ENCODE assay signal across 1 cellular context in the genomic region with DNA sequence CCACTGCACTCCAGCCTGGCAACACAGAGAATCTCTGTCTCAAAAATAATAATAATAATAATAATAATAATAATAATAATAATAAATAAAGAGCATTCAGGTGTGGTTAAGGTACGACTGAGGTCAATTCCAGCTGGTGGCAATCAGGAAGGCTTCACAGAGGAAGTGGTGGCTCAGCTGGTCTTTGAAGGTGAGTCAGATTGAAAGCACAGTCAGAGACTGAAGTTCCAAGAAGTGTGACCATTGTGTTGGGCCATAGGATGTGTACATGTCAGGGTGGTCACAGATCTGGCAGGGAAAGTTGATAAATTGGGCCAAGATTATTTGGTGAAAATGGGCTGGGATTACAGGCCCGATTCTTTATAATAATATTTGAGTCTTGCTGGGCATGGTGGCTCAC.
TF ChIP-seq lines count a peak whose summit lies in the region.

No MANE protein-coding gene starts in this region.

TF ChIP-seq in GM12878, 131 proteins besides CTCF, POLR2A, EP300 and RAD21 (continues in another document):
- TF ChIP-seq HDGF (IDR thresholded peaks at IDR 0.05) (no peak), NR2C1 (IDR thresholded peaks at IDR 0.05) (no peak), NFIC (IDR thresholded peaks at IDR 0.05; ENCODE audit: low read depth, low read length) (peak; percentile 44; the same call in 1 of the 2 replicates), TCF7 (IDR thresholded peaks at IDR 0.05; ENCODE audit: borderline replicate concordance) (peak; percentile 95), MYC (IDR thresholded peaks at IDR 0.05; ENCODE audit: insufficient read depth, insufficient read length, insufficient replicate concordance, low read length, severe bottlenecking) (no peak), ZBED1 (IDR thresholded peaks at IDR 0.05; ENCODE audit: borderline replicate concordance) (no peak), CHD4 (IDR thresholded peaks at IDR 0.05) (no peak), KAT2A (conservative IDR thresholded peaks at IDR 0.05; ENCODE audit: control insufficient read depth, low read depth, low read length) (no peak), KDM1A (IDR thresholded peaks at IDR 0.05; ENCODE audit: borderline replicate concordance) (no peak), TCF12 (IDR thresholded peaks at IDR 0.05; ENCODE audit: low read depth, low read length) (peak; percentile 96), IKZF2 (IDR thresholded peaks at IDR 0.05) (peak; percentile 62 to 72), SUZ12 (IDR thresholded peaks at IDR 0.05; ENCODE audit: unreplicated experiment) (no peak), SREBF1 (IDR thresholded peaks at IDR 0.05; ENCODE audit: low read length) (no peak), SIN3A (IDR thresholded peaks at IDR 0.05; ENCODE audit: low read depth, low read length) (no peak), EZH2 (IDR thresholded peaks at IDR 0.05; ENCODE audit: borderline replicate concordance, control insufficient read depth, low read depth, low read length) (no peak), WRNIP1 (IDR thresholded peaks at IDR 0.05; ENCODE audit: borderline replicate concordance, low read depth, low read length) (no peak), CREB1 (IDR thresholded peaks at IDR 0.05; ENCODE audit: low read depth) (no peak), SUPT20H (IDR thresholded peaks at IDR 0.05; ENCODE audit: borderline replicate concordance, control insufficient read depth, low read depth, low read length) (no peak), RUNX3 (IDR thresholded peaks at IDR 0.05; ENCODE audit: low read length) (peak; percentile 93), SRF (IDR thresholded peaks at IDR 0.05; ENCODE audit: low read depth in 2 of 2, low read length in 2 of 2) (no peak), CEBPB (IDR thresholded peaks at IDR 0.05; ENCODE audit: borderline replicate concordance in 1 of 2, low read depth in 2 of 2, low read length in 2 of 2) (no peak), SPI1 (IDR thresholded peaks at IDR 0.05; ENCODE audit: borderline replicate concordance, insufficient read depth, low read depth, low read length) (peak; percentile 72; the same call in 1 of the 2 replicates), FOXM1 (IDR thresholded peaks at IDR 0.05; ENCODE audit: low read depth, low read length) (no peak), MTA2 (IDR thresholded peaks at IDR 0.05; ENCODE audit: low read depth) (peak; percentile 36), TAF1 (IDR thresholded peaks at IDR 0.05; ENCODE audit: borderline replicate concordance, low read depth, low read length) (no peak), NR2C2 (IDR thresholded peaks at IDR 0.05; ENCODE audit: borderline replicate concordance, control insufficient read depth, insufficient read length, low read depth) (no peak), GABPA (IDR thresholded peaks at IDR 0.05; ENCODE audit: low read depth) (0 out of 2 replicates have a peak, but pooled peaks have one; percentile 41), ETV6 (conservative IDR thresholded peaks at IDR 0.05 in 1 of 2, IDR thresholded peaks at IDR 0.05 in 1 of 2; ENCODE audit: borderline replicate concordance in 1 of 2, low read depth in 1 of 2) (peak in 1 of 2 experiments; percentile 68; a peak in 2 of 4 replicates), CREM (IDR thresholded peaks at IDR 0.05; ENCODE audit: low read depth) (0 out of 2 replicates have a peak, but pooled peaks have one; percentile 26), PAX5 (IDR thresholded peaks at IDR 0.05; ENCODE audit: borderline replicate concordance, low read depth, low read length) (peak; percentile 72), KLF5 (IDR thresholded peaks at IDR 0.05; ENCODE audit: partially characterized antibody) (no peak), POLR2AphosphoS5 (IDR thresholded peaks at IDR 0.05; ENCODE audit: low read length) (no peak)
- TF ChIP-seq, protein P1, sequence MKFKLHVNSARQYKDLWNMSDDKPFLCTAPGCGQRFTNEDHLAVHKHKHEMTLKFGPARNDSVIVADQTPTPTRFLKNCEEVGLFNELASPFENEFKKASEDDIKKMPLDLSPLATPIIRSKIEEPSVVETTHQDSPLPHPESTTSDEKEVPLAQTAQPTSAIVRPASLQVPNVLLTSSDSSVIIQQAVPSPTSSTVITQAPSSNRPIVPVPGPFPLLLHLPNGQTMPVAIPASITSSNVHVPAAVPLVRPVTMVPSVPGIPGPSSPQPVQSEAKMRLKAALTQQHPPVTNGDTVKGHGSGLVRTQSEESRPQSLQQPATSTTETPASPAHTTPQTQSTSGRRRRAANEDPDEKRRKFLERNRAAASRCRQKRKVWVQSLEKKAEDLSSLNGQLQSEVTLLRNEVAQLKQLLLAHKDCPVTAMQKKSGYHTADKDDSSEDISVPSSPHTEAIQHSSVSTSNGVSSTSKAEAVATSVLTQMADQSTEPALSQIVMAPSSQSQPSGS (IDR thresholded peaks at IDR 0.05; ENCODE audit: low read length), result no peak
- TF ChIP-seq, protein P2, sequence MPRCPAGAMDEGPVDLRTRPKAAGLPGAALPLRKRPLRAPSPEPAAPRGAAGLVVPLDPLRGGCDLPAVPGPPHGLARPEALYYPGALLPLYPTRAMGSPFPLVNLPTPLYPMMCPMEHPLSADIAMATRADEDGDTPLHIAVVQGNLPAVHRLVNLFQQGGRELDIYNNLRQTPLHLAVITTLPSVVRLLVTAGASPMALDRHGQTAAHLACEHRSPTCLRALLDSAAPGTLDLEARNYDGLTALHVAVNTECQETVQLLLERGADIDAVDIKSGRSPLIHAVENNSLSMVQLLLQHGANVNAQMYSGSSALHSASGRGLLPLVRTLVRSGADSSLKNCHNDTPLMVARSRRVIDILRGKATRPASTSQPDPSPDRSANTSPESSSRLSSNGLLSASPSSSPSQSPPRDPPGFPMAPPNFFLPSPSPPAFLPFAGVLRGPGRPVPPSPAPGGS (IDR thresholded peaks at IDR 0.05; ENCODE audit: borderline replicate concordance, insufficient read depth, low read depth, low read length, poor library complexity, severe bottlenecking), result no peak
- TF ChIP-seq, protein P3, sequence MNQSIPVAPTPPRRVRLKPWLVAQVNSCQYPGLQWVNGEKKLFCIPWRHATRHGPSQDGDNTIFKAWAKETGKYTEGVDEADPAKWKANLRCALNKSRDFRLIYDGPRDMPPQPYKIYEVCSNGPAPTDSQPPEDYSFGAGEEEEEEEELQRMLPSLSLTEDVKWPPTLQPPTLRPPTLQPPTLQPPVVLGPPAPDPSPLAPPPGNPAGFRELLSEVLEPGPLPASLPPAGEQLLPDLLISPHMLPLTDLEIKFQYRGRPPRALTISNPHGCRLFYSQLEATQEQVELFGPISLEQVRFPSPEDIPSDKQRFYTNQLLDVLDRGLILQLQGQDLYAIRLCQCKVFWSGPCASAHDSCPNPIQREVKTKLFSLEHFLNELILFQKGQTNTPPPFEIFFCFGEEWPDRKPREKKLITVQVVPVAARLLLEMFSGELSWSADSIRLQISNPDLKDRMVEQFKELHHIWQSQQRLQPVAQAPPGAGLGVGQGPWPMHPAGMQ (IDR thresholded peaks at IDR 0.05; ENCODE audit: borderline replicate concordance), result no peak
- TF ChIP-seq, protein P4, sequence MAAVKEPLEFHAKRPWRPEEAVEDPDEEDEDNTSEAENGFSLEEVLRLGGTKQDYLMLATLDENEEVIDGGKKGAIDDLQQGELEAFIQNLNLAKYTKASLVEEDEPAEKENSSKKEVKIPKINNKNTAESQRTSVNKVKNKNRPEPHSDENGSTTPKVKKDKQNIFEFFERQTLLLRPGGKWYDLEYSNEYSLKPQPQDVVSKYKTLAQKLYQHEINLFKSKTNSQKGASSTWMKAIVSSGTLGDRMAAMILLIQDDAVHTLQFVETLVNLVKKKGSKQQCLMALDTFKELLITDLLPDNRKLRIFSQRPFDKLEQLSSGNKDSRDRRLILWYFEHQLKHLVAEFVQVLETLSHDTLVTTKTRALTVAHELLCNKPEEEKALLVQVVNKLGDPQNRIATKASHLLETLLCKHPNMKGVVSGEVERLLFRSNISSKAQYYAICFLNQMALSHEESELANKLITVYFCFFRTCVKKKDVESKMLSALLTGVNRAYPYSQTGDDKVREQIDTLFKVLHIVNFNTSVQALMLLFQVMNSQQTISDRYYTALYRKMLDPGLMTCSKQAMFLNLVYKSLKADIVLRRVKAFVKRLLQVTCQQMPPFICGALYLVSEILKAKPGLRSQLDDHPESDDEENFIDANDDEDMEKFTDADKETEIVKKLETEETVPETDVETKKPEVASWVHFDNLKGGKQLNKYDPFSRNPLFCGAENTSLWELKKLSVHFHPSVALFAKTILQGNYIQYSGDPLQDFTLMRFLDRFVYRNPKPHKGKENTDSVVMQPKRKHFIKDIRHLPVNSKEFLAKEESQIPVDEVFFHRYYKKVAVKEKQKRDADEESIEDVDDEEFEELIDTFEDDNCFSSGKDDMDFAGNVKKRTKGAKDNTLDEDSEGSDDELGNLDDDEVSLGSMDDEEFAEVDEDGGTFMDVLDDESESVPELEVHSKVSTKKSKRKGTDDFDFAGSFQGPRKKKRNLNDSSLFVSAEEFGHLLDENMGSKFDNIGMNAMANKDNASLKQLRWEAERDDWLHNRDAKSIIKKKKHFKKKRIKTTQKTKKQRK (IDR thresholded peaks at IDR 0.05; ENCODE audit: low read depth, low read length), result no peak
- TF ChIP-seq, protein P5, sequence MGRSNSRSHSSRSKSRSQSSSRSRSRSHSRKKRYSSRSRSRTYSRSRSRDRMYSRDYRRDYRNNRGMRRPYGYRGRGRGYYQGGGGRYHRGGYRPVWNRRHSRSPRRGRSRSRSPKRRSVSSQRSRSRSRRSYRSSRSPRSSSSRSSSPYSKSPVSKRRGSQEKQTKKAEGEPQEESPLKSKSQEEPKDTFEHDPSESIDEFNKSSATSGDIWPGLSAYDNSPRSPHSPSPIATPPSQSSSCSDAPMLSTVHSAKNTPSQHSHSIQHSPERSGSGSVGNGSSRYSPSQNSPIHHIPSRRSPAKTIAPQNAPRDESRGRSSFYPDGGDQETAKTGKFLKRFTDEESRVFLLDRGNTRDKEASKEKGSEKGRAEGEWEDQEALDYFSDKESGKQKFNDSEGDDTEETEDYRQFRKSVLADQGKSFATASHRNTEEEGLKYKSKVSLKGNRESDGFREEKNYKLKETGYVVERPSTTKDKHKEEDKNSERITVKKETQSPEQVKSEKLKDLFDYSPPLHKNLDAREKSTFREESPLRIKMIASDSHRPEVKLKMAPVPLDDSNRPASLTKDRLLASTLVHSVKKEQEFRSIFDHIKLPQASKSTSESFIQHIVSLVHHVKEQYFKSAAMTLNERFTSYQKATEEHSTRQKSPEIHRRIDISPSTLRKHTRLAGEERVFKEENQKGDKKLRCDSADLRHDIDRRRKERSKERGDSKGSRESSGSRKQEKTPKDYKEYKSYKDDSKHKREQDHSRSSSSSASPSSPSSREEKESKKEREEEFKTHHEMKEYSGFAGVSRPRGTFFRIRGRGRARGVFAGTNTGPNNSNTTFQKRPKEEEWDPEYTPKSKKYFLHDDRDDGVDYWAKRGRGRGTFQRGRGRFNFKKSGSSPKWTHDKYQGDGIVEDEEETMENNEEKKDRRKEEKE (IDR thresholded peaks at IDR 0.05), result no peak
- TF ChIP-seq, protein P6, sequence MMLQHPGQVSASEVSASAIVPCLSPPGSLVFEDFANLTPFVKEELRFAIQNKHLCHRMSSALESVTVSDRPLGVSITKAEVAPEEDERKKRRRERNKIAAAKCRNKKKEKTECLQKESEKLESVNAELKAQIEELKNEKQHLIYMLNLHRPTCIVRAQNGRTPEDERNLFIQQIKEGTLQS (IDR thresholded peaks at IDR 0.05; ENCODE audit: borderline replicate concordance, extremely low read depth, low read depth, low read length), result no peak
- TF ChIP-seq, protein P7, sequence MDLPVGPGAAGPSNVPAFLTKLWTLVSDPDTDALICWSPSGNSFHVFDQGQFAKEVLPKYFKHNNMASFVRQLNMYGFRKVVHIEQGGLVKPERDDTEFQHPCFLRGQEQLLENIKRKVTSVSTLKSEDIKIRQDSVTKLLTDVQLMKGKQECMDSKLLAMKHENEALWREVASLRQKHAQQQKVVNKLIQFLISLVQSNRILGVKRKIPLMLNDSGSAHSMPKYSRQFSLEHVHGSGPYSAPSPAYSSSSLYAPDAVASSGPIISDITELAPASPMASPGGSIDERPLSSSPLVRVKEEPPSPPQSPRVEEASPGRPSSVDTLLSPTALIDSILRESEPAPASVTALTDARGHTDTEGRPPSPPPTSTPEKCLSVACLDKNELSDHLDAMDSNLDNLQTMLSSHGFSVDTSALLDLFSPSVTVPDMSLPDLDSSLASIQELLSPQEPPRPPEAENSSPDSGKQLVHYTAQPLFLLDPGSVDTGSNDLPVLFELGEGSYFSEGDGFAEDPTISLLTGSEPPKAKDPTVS (IDR thresholded peaks at IDR 0.05; ENCODE audit: low read depth, low read length), result no peak
- TF ChIP-seq, protein P8, sequence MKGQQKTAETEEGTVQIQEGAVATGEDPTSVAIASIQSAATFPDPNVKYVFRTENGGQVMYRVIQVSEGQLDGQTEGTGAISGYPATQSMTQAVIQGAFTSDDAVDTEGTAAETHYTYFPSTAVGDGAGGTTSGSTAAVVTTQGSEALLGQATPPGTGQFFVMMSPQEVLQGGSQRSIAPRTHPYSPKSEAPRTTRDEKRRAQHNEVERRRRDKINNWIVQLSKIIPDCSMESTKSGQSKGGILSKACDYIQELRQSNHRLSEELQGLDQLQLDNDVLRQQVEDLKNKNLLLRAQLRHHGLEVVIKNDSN (IDR thresholded peaks at IDR 0.05; ENCODE audit: borderline replicate concordance, extremely low read length, insufficient read depth, low read depth, low read length), result no peak
- TF ChIP-seq, protein P9, sequence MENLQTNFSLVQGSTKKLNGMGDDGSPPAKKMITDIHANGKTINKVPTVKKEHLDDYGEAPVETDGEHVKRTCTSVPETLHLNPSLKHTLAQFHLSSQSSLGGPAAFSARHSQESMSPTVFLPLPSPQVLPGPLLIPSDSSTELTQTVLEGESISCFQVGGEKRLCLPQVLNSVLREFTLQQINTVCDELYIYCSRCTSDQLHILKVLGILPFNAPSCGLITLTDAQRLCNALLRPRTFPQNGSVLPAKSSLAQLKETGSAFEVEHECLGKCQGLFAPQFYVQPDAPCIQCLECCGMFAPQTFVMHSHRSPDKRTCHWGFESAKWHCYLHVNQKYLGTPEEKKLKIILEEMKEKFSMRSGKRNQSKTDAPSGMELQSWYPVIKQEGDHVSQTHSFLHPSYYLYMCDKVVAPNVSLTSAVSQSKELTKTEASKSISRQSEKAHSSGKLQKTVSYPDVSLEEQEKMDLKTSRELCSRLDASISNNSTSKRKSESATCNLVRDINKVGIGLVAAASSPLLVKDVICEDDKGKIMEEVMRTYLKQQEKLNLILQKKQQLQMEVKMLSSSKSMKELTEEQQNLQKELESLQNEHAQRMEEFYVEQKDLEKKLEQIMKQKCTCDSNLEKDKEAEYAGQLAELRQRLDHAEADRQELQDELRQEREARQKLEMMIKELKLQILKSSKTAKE (IDR thresholded peaks at IDR 0.05; ENCODE audit: low read depth, poor library complexity, severe bottlenecking), result no peak
- TF ChIP-seq, protein P10, sequence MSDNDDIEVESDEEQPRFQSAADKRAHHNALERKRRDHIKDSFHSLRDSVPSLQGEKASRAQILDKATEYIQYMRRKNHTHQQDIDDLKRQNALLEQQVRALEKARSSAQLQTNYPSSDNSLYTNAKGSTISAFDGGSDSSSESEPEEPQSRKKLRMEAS (IDR thresholded peaks at IDR 0.05; ENCODE audit: low read depth, low read length), result no peak
